24 cellular contexts compared by ENCODE assay signal in the genomic region with DNA sequence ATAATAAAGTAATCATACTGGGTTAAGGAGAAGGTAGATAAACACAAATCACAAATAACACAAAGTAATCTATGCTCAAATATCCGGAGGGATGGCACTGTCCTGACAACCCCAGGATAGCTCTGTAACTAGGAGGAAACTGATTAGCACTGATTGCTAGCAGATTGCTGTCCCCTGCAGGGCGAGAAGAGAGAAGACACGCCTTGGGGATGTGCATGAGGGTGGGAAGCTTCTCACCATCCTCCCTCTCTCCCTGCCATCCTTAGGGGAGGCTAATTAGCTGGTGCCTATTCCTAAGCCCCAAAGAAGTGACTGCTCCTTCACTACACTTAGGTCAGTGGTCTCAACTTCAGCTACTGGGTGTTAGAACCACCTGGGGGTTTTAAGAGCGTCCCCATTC. TPM values are rescaled to one million over a fixed set of nuclear protein-coding genes. Genes with fewer than 3 reads are reported as not detected.
DNase-seq lines count a peak whose midpoint lies in the region; ATAC-seq, FAIRE-seq and TF ChIP-seq lines count a peak whose summit lies in the region.
"Had no signal": no experiment of that assay in that cellular context is flagged by ENCODE, and none has a peak within 500 bp of the region (broad histone marks: within the 10 kb centered on the region; RNA-seq: fewer than 3 reads in every experiment).

No MANE protein-coding gene starts in this region.

- peaks cover 42% of the 10 kb centered on the region for H3K27me3 Mint-ChIP-seq in chondrocyte (ENCODE audit: low read depth)
- H3K27me3 Mint-ChIP-seq in CD4-positive, alpha-beta memory T cell = peaks cover 12 to 31% of the 10 kb centered on the region in 2 donors

- no peaks in the 10 kb centered on the region for H3K9me3 Mint-ChIP-seq in chondrocyte (ENCODE audit: low read depth)
- no peaks in the 10 kb centered on the region for H3K9me3 Mint-ChIP-seq in CD4-positive, alpha-beta memory T cell
- H3K9me3 Mint-ChIP-seq: activated CD4-positive, alpha-beta T cell treated with anti-CD3 and anti-CD28 coated beads, Interleukin-2, amount 10 ng/mL, durations not matched to agents 7 days and 5 days; activated T-cell treated with anti-CD3 and anti-CD28 coated beads, Interleukin-2, amount 50 U/mL, for 72 hours; naive B cell had no signal

- peak; percentile 28; the same call in 1 of the 3 replicates for ATAC-seq in RWPE2 (ENCODE audit: low read depth)
- ATAC-seq: activated T-cell treated with anti-CD3 and anti-CD28 coated beads, Interleukin-2, amount 50 U/mL, for 72 hours; sciatic nerve had no signal

- TF ChIP-seq CTCF in RWPE2 (IDR thresholded peaks at IDR 0.05; ENCODE audit: poor library complexity, severe bottlenecking) (no peak), chondrocyte (IDR thresholded peaks at IDR 0.05) (no peak), uterus (IDR thresholded peaks at IDR 0.05) (no peak)

- intact Hi-C loops in uterus (cut with DNase I; ENCODE audit: low total_unique reads) = no loop called here
- intact Hi-C loops in CD4-positive, alpha-beta memory T cell (cut with micrococcal nuclease) = loop anchor here (10.0 kb wide), 1 partner anchor 652 kb away; no protein-coding TSS in a partner anchor

- H3K4me1 ChIP-seq in RWPE2 (ENCODE audit: insufficient read depth, poor library complexity, severe bottlenecking) (no peaks in the 10 kb centered on the region), uterus (no peaks in the 10 kb centered on the region)
- no peaks in the 10 kb centered on the region for H3K4me1 ChIP-seq in CD4-positive, alpha-beta memory T cell (ENCODE audit: insufficient read depth, low read length)
- H3K4me1 ChIP-seq: left ventricle myocardium inferior, prostate gland had no signal

- no peaks in the 10 kb centered on the region for H3K36me3 ChIP-seq in RWPE2 (ENCODE audit: low read depth)
- H3K36me3 ChIP-seq in uterus = no peaks in the 10 kb centered on the region
- H3K36me3 ChIP-seq in CD4-positive, alpha-beta memory T cell (ENCODE audit: insufficient read depth, low read length) = no peaks in the 10 kb centered on the region
- H3K36me3 ChIP-seq: left ventricle myocardium inferior, prostate gland had no signal

- H3K4me3 Mint-ChIP-seq in chondrocyte (ENCODE audit: unreplicated experiment) = no peak overlapping the region
- H3K4me3 Mint-ChIP-seq in CD4-positive, alpha-beta memory T cell = no peak overlapping the region
- H3K4me3 Mint-ChIP-seq: activated CD4-positive, alpha-beta T cell treated with anti-CD3 and anti-CD28 coated beads, Interleukin-2, amount 10 ng/mL, durations not matched to agents 7 days and 5 days; activated T-cell treated with anti-CD3 and anti-CD28 coated beads, Interleukin-2, amount 50 U/mL, for 72 hours; naive B cell had no signal

- DNase-seq in ELF-1 (ENCODE audit: low read depth, low spot score) (peak; percentile 56), HTR-8/SVneo (ENCODE audit: insufficient read length, low spot score) (no peak), RWPE2 (ENCODE audit: low spot score) (no peak), iPS-NIHi11 (ENCODE audit: low spot score) (peak; percentile 23), chondrocyte (ENCODE audit: low spot score) (no peak), uterus (no peak)
- DNase-seq in stimulated activated CD4-positive, alpha-beta T cell treated with anti-CD3 and anti-CD28 coated beads, Interleukin-15, amount 100 ng/mL, for 24 hours = no peak
- DNase-seq in CD4-positive, alpha-beta memory T cell = no peak
- DNase-seq: activated CD4-positive, alpha-beta T cell treated with anti-CD3 and anti-CD28 coated beads, Interleukin-2, amount 10 ng/mL, durations not matched to agents 7 days and 5 days; activated naive CD4-positive, alpha-beta T cell; activated T-cell treated with anti-CD3 and anti-CD28 coated beads, Interleukin-2, amount 50 U/mL, for 72 hours; central memory CD4-positive, alpha-beta T cell; DMS 273 treated with DMSO at 0.1 percent for 48 hours; hypothalamus; left ventricle myocardium inferior; naive B cell; NCI-H510A treated with DMSO at 0.1 percent for 48 hours; stimulated activated CD4-positive, alpha-beta T cell treated with anti-CD3 and anti-CD28 coated beads, Interleukin-12 subunit alpha, Interleukin-12 subunit beta, amount 100 ng/mL, for 4 hours; stimulated activated CD4-positive, alpha-beta T cell treated with anti-CD3 and anti-CD28 coated beads, Interleukin-4, amount 100 ng/mL, for 4 hours; stimulated activated naive CD4-positive, alpha-beta T cell treated with Interleukin-2 at 50 U/mL for 16 hours had no signal

- no peak for TF ChIP-seq POLR2A in uterus (IDR thresholded peaks at IDR 0.05)

- H3K27ac ChIP-seq in RWPE2 (ENCODE audit: poor library complexity, severe bottlenecking) (no peak overlapping the region), uterus (no peak overlapping the region)
- H3K27ac ChIP-seq in CD4-positive, alpha-beta memory T cell (ENCODE audit: low read depth, low read length) = no peak overlapping the region
- H3K27ac ChIP-seq: left ventricle myocardium inferior, prostate gland had no signal

- FAIRE-seq in HTR-8/SVneo (lab: Jason Lieb, UNC) = peak; percentile 86
- FAIRE-seq: H54, islet of Langerhans had no signal

- H3K36me3 Mint-ChIP-seq in chondrocyte (ENCODE audit: low read depth) = no peaks in the 10 kb centered on the region
- H3K36me3 Mint-ChIP-seq in CD4-positive, alpha-beta memory T cell = no peaks in the 10 kb centered on the region
- H3K36me3 Mint-ChIP-seq: naive B cell had no signal

- POLR2A ChIA-PET in CD4-positive, alpha-beta memory T cell (lab: Charles Lee; ENCODE audit: partially characterized antibody) = interaction anchor here (1.2 kb wide), 1 partner anchor 27 kb away, joined by 3 read pairs; a partner anchor contains a TSS

- H3K27ac Mint-ChIP-seq in chondrocyte (ENCODE audit: unreplicated experiment) = no peak overlapping the region
- no peak overlapping the region for H3K27ac Mint-ChIP-seq in CD4-positive, alpha-beta memory T cell
- H3K27ac Mint-ChIP-seq: activated CD4-positive, alpha-beta T cell treated with anti-CD3 and anti-CD28 coated beads, Interleukin-2, amount 10 ng/mL, durations not matched to agents 7 days and 5 days; activated T-cell treated with anti-CD3 and anti-CD28 coated beads, Interleukin-2, amount 50 U/mL, for 72 hours; naive B cell had no signal

- CTCF ChIA-PET in CD4-positive, alpha-beta memory T cell (lab: Charles Lee; ENCODE audit: partially characterized antibody) = no interaction called here

- no peaks in the 10 kb centered on the region for H3K4me1 Mint-ChIP-seq in chondrocyte (ENCODE audit: low read depth)
- no peaks in the 10 kb centered on the region for H3K4me1 Mint-ChIP-seq in CD4-positive, alpha-beta memory T cell
- H3K4me1 Mint-ChIP-seq: activated CD4-positive, alpha-beta T cell treated with anti-CD3 and anti-CD28 coated beads, Interleukin-2, amount 10 ng/mL, durations not matched to agents 7 days and 5 days; naive B cell had no signal

- no peak overlapping the region for H3K4me3 ChIP-seq in RWPE2 (ENCODE audit: severe bottlenecking)
- no peak overlapping the region for H3K4me3 ChIP-seq in uterus
- no peak overlapping the region for H3K4me3 ChIP-seq in CD4-positive, alpha-beta memory T cell (ENCODE audit: low read length in 2 of 2)
- H3K4me3 ChIP-seq: left ventricle myocardium inferior, prostate gland had no signal

- H3K9me3 ChIP-seq in RWPE2 (ENCODE audit: severe bottlenecking) (no peaks in the 10 kb centered on the region), uterus (no peaks in the 10 kb centered on the region)
- H3K9me3 ChIP-seq in CD4-positive, alpha-beta memory T cell (ENCODE audit: control insufficient read depth in 1 of 2, low read length in 2 of 2) = no peaks in the 10 kb centered on the region
- H3K9me3 ChIP-seq: left ventricle myocardium inferior, prostate gland had no signal

- H3K27me3 ChIP-seq in RWPE2 (ENCODE audit: insufficient read depth, poor library complexity, severe bottlenecking) (peaks cover 20% of the 10 kb centered on the region), uterus (no peaks in the 10 kb centered on the region)
- no peaks in the 10 kb centered on the region for H3K27me3 ChIP-seq in CD4-positive, alpha-beta memory T cell (ENCODE audit: insufficient read depth, low read length)

RNA-seq across cellular contexts. Expression of a gene that starts 27.0 kb away (rescaled TPM):
- total RNA-seq in chondrocyte (15.9 to 24.4 TPM (median 17.1 TPM) in 3 replicates), uterus (10 to 100 TPM in 3 of 4 donors, 1 to 10 TPM in 1; 6.9 to 35.9 (median 24.4) TPM)
- 10 to 100 TPM; 33.6 to 37.0 TPM for total RNA-seq in CD4-positive, alpha-beta memory T cell
- polyA plus RNA-seq in CD4-positive, alpha-beta memory T cell = 10 to 100 TPM; 10.8 to 14.8 TPM

Comparison
In these comparisons a context has a peak if more than half of its experiments do, and no peak if none do; other contexts are left out.
1. DNase-seq: peak in ELF-1 (single experiment) and iPS-NIHi11 (single experiment); none in HTR-8/SVneo (single experiment), RWPE2 (single experiment), stimulated activated CD4-positive, alpha-beta T cell treated with anti-CD3 and anti-CD28 coated beads, Interleukin-15, amount 100 ng/mL, for 24 hours (single experiment), chondrocyte (single experiment), uterus (0 of 2) and CD4-positive, alpha-beta memory T cell (0 of 5).